ENCODE assay signal across 19 cellular contexts in the genomic region with DNA sequence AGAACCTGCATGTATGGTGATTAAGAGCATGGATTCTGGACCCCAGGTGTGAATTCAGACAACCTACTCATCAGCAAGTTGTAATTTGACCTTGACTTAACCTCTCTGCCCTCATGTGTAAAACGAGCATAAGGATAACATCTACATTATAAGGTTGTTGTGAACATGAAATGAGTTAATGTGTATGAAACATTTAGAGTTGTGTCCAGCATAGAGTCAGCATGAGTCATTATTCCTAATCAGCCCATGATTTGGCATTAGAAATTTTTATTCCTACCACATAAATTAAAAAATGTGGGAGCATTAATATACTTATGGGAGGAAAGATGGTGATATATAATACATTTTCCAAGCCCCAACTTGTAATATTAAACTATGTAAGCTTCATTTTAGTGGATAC.
"Had no signal": no experiment of that assay in that cellular context is flagged by ENCODE, and none has a peak within 500 bp of the region (broad histone marks: within the 10 kb centered on the region; RNA-seq: fewer than 3 reads in every experiment).

No MANE protein-coding gene starts in this region.

- H3K27ac ChIP-seq: breast epithelium, heart right ventricle, left ventricle myocardium inferior, right atrium auricular region, skin epidermis, transverse colon, uterus had no signal

- H3K27me3 ChIP-seq: breast epithelium, heart right ventricle, right atrium auricular region, transverse colon, uterus had no signal

- H3K79me2 ChIP-seq: parathyroid adenoma had no signal

- H3K4me1 ChIP-seq: breast epithelium, transverse colon, uterus had no signal

- DNase-seq: activated CD4-positive, alpha-beta T cell treated with anti-CD3 and anti-CD28 coated beads, Interleukin-2, amount 10 ng/mL, durations not matched to agents 24 days and 14 days; activated CD8-positive, alpha-beta T cell treated with anti-CD3 and anti-CD28 coated beads for 36 hours; activated naive CD4-positive, alpha-beta T cell treated with Interleukin-2 at 50 U/mL for 16 hours; activated naive CD8-positive, alpha-beta T cell treated with anti-CD3 and anti-CD28 coated beads, Interleukin-2, amount 10 ng/mL, durations not matched to agents 7 days and 5 days; activated T-cell treated with anti-CD3 and anti-CD28 coated beads, Interleukin-2, amount 50 U/mL, for 1 hour; anterior cingulate cortex; heart right ventricle; kidney glomerular epithelial cell; left ventricle myocardium inferior; mammary epithelial cell; midbrain; T-cell; T-helper 9 cell; transverse colon; uterus had no signal

- H3K36me3 ChIP-seq: breast epithelium, heart right ventricle, left ventricle myocardium inferior, right atrium auricular region, transverse colon, uterus had no signal

- H3K4me3 ChIP-seq: breast epithelium, heart right ventricle, left ventricle myocardium inferior, right atrium auricular region, skin epidermis, transverse colon, uterus had no signal

- H3K9me3 ChIP-seq: breast epithelium, heart right ventricle, left ventricle myocardium inferior, right atrium auricular region, transverse colon, uterus had no signal

- H3K9ac ChIP-seq: parathyroid adenoma had no signal
